In the genomic region with DNA sequence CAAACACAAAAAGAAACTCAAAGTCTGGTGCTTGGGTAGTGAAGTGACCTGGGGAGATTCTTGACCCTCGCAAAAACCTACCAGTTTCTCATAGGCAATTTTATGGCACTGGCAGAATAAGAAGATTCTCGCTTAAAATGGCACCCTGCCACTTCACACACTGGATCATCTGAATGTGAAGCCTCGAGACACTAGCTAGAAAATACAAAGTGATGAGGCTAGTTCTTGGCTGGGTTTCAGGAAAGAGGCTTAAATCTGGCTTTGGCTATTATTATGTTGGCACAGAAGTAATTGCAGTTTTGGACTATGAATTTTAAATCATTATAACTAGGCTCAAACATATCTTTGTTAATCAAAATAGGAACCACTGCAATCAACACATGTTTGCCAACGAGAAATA, we compare ENCODE assay signal across 31 cellular contexts.
"Had no signal": no experiment of that assay in that cellular context is flagged by ENCODE, and none has a peak within 500 bp of the region (broad histone marks: within the 10 kb centered on the region; RNA-seq: fewer than 3 reads in every experiment).

No MANE protein-coding gene starts in this region.

- H3K79me2 ChIP-seq: hepatocyte had no signal

- ATAC-seq: activated naive CD4-positive, alpha-beta T cell treated with anti-CD3 and anti-CD28 coated beads, Interleukin-2, amount 50 U/mL, for 72 hours; activated T-cell treated with anti-CD3 and anti-CD28 coated beads, Interleukin-2, amount 50 U/mL, for 72 hours; effector memory CD8-positive, alpha-beta T cell; gastroesophageal sphincter; heart right ventricle; WTC11 had no signal

- H3K9me3 ChIP-seq: ascending aorta, breast epithelium, esophagus muscularis mucosa, gastroesophageal sphincter, heart right ventricle had no signal

- H3K4me1 ChIP-seq: ascending aorta, breast epithelium, esophagus muscularis mucosa, gastroesophageal sphincter, heart right ventricle had no signal

- DNase-seq: activated CD4-positive, alpha-beta memory T cell treated with anti-CD3 and anti-CD28 coated beads, Interleukin-2, amount 10 ng/mL, durations not matched to agents 7 days and 5 days; activated CD4-positive, alpha-beta T cell treated with anti-CD3 and anti-CD28 coated beads for 1 hour; activated CD4-positive, alpha-beta T cell treated with anti-CD3 and anti-CD28 coated beads for 4 hours; activated CD4-positive, alpha-beta T cell treated with anti-CD3 and anti-CD28 coated beads, Interleukin-2, amount 10 ng/mL, durations not matched to agents 7 days and 5 days; activated CD4-positive, alpha-beta T cell treated with anti-CD3 and anti-CD28 coated beads, Interleukin-2, amount 50 U/mL, for 4 hours; activated CD8-positive, alpha-beta memory T cell treated with anti-CD3 and anti-CD28 coated beads, Interleukin-2, amount 50 U/mL, for 48 hours; activated gamma-delta T cell; activated naive CD4-positive, alpha-beta T cell; activated naive CD4-positive, alpha-beta T cell treated with anti-CD3 and anti-CD28 coated beads, Interleukin-2, amount 10 ng/mL, durations not matched to agents 7 days and 5 days; activated naive CD8-positive, alpha-beta T cell treated with anti-CD3 and anti-CD28 coated beads, Interleukin-2, amount 10 ng/mL, durations not matched to agents 7 days and 5 days; activated T-cell treated with anti-CD3 and anti-CD28 coated beads for 4 hours; activated T-cell treated with anti-CD3 and anti-CD28 coated beads, Interleukin-2, amount 50 U/mL, for 24 hours; activated T-cell treated with anti-CD3 and anti-CD28 coated beads, Interleukin-2, amount 50 U/mL, for 72 hours; central memory CD4-positive, alpha-beta T cell; cortex of kidney; dermis blood vessel endothelial cell; effector CD4-positive, alpha-beta T cell; effector memory CD8-positive, alpha-beta T cell; erythroblast; foreskin melanocyte; heart right ventricle; T-helper 2 cell had no signal

- H3K4me2 ChIP-seq: hepatocyte had no signal

- H3K36me3 ChIP-seq: ascending aorta, breast epithelium, cardiac muscle cell, esophagus muscularis mucosa, gastroesophageal sphincter, heart right ventricle had no signal

- H2AFZ ChIP-seq: hepatocyte had no signal

- H3K27ac ChIP-seq: ascending aorta, breast epithelium, cardiac muscle cell, esophagus muscularis mucosa, gastroesophageal sphincter, heart right ventricle, hepatocyte, VCaP had no signal

- H3K4me3 ChIP-seq: ascending aorta, breast epithelium, cardiac muscle cell, esophagus muscularis mucosa, gastroesophageal sphincter, heart right ventricle, hepatocyte had no signal

- H3K27me3 ChIP-seq: ascending aorta, breast epithelium, cardiac muscle cell, esophagus muscularis mucosa, gastroesophageal sphincter, heart right ventricle, hepatocyte had no signal
